In the genomic region with DNA sequence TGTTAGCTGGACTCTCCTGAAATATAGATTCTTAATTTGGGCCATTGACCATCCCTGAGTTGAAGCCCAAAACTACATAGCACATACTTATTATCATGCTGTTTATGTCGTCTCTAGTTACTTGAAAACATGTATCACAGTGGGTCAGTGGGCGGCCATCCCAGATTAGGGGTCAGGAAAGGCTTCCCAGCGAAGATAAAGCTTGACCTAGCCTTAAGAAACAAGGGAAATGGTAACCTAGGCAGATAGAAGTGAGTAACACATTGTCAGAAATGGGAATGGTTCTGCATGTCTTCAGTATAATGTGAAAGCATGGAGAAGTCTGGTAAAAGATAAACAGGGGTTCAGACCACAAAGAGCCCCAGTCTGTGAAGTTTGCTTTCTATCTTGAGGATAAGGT, we compare ENCODE assay signal across 7 cellular contexts.
"Had no signal": no experiment of that assay in that cellular context is flagged by ENCODE, and none has a peak within 500 bp of the region (broad histone marks: within the 10 kb centered on the region; RNA-seq: fewer than 3 reads in every experiment).

No MANE protein-coding gene starts in this region.

- H3K27ac ChIP-seq: HL-60, KMS-11 had no signal

- ATAC-seq: K562 had no signal

- H3K4me2 ChIP-seq: KMS-11 had no signal

- FAIRE-seq: HTR-8/SVneo, K562 had no signal

- H3K4me3 ChIP-seq: K562 had no signal

- H3K9ac ChIP-seq: KMS-11 had no signal

- DNase-seq: IMR-90, KBM-7, KG1 had no signal
